In the genomic region with DNA sequence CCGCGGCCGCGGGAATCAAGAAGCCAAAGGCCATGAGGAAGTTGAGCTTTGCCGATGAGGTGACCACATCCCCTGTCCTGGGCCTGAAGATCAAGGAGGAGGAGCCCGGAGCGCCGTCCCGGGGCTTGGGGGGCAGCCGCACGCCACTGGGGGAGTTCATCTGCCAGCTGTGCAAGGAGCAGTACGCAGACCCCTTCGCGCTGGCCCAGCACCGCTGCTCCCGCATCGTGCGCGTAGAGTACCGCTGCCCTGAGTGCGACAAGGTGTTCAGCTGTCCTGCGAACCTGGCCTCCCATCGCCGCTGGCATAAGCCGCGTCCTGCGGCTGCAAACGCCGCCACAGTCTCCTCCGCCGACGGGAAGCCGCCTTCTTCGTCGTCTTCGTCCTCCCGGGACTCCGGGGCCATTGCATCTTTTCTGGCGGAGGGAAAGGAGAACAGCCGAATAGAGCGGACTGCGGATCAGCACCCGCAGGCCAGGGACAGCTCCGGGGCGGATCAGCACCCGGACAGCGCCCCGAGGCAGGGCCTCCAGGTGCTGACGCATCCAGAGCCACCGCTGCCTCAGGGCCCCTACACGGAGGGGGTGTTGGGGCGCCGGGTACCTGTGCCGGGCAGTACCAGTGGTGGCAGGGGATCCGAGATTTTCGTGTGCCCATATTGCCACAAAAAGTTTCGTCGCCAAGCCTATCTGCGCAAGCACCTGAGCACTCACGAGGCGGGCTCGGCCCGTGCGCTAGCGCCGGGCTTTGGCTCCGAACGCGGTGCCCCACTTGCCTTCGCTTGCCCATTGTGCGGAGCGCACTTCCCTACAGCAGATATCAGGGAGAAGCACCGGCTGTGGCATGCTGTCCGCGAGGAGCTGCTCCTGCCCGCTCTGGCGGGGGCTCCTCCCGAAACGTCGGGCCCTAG, we compare ENCODE assay signal across 8 cellular contexts. TPM values are rescaled to one million over a fixed set of nuclear protein-coding genes. Genes with fewer than 3 reads are reported as not detected.
DNase-seq lines count a peak whose midpoint lies in the region; ATAC-seq and TF ChIP-seq lines count a peak whose summit lies in the region.

No MANE protein-coding gene starts in this region.

- no peaks in the 10 kb centered on the region for H3K9me3 ChIP-seq in lower lobe of right lung

- ATAC-seq in lower lobe of right lung = peak; percentile 95 to 96

- H3K27me3 ChIP-seq in H7 (ENCODE audit: control insufficient read depth, insufficient read depth, low read length) (peaks cover 65% of the 10 kb centered on the region), lower lobe of right lung (ENCODE audit: low read depth) (peaks cover 60% of the 10 kb centered on the region)

- H3K36me3 ChIP-seq in H7 (replicated peaks; ENCODE audit: control insufficient read depth, insufficient read depth, low read length) (no peaks in the 10 kb centered on the region), lower lobe of right lung (peaks cover 4% of the 10 kb centered on the region)

- intact Hi-C loops in lower lobe of right lung (cut with DNase I) = no loop called here

- DNase-seq in GM03348 (ENCODE audit: low spot score) (peak; percentile 91), H7 (peak; percentile 87), NCI-H1105 (lab: John Stamatoyannopoulos, UW) (peak; percentile 32), dermis microvascular lymphatic vessel endothelial cell (ENCODE audit: low read depth in 2 of 2) (peak; percentile 24 to 72), lower lobe of right lung (peak; percentile 68), NCI-H128 (lab: John Stamatoyannopoulos, UW; ENCODE audit: unreplicated experiment) (no peak)
- peak; percentile 36 to 38 for DNase-seq in activated CD4-positive, alpha-beta T cell treated with anti-CD3 and anti-CD28 coated beads, Interleukin-2, amount 50 U/mL, for 4 hours
- peak; percentile 22 for DNase-seq in stimulated activated CD8-positive, alpha-beta memory T cell treated with anti-CD3 and anti-CD28 coated beads, Interleukin-12 subunit alpha, Interleukin-12 subunit beta, amount 100 ng/mL, for 4 hours (ENCODE audit: low read depth)

- H3K27ac ChIP-seq in lower lobe of right lung = no peak overlapping the region

- peaks cover 27% of the 10 kb centered on the region for H3K4me1 ChIP-seq in lower lobe of right lung

- H3K4me3 ChIP-seq in H7 (ENCODE audit: insufficient read depth, low read depth, low read length) (peak overlapping the region; percentile 28; the same call in 1 of the 2 replicates), lower lobe of right lung (peak overlapping the region; percentile 59)

- no peak for TF ChIP-seq CTCF in lower lobe of right lung (IDR thresholded peaks at IDR 0.05)

RNA-seq across cellular contexts. Expression of gene INSM2, which starts 1.2 kb away (rescaled TPM):
- not detected in 2 replicates for total RNA-seq in H7 (2014; rRNA removed; shearing (Covaris generic))
- total RNA-seq in dermis microvascular lymphatic vessel endothelial cell (not detected in 2 replicates), lower lobe of right lung (not detected)
